Comparison of ENCODE assay signal across 8 cellular contexts in the genomic region with DNA sequence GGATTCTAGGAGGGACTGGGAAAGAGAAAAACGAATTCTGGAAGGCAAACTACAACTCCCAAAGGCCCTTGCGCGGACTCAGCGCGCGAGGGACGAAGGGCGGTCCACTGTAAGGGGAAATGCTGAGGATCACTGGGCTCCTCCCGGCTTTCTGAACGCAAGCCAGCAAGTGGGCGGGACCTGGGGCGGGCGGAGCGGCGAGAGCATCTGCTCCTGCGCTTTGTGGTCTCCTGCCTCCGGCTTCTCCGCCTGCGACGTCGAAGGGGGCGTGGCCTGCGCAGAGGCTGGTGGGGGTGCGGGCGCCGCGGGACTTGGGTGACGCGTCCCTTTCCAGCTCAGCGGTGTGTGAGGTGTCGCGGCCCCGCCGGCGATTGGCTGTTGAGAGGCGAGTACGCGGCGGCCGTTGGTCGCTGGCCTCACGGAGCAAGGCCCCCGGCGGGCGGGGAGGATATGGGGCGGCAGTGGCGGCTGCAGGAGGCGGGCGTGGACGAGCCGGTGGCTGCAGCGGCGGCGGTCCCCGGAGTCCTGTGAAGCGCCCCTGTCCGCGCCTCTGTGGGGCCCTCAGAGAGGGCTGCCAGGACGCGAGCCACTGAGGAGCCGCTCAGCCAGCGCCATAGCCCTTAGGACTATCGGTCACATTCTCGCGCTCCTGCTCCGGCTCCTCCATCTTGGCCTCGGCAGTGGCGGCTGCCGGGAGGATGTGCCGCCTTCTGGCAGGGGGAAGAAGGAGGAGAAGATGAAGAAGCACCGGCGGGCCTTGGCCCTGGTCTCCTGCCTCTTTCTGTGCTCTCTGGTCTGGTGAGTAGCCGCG. TPM values are rescaled to one million over a fixed set of nuclear protein-coding genes. Genes with fewer than 3 reads are reported as not detected.
DNase-seq lines count a peak whose midpoint lies in the region; ATAC-seq and TF ChIP-seq lines count a peak whose summit lies in the region.

A gene with protein sequence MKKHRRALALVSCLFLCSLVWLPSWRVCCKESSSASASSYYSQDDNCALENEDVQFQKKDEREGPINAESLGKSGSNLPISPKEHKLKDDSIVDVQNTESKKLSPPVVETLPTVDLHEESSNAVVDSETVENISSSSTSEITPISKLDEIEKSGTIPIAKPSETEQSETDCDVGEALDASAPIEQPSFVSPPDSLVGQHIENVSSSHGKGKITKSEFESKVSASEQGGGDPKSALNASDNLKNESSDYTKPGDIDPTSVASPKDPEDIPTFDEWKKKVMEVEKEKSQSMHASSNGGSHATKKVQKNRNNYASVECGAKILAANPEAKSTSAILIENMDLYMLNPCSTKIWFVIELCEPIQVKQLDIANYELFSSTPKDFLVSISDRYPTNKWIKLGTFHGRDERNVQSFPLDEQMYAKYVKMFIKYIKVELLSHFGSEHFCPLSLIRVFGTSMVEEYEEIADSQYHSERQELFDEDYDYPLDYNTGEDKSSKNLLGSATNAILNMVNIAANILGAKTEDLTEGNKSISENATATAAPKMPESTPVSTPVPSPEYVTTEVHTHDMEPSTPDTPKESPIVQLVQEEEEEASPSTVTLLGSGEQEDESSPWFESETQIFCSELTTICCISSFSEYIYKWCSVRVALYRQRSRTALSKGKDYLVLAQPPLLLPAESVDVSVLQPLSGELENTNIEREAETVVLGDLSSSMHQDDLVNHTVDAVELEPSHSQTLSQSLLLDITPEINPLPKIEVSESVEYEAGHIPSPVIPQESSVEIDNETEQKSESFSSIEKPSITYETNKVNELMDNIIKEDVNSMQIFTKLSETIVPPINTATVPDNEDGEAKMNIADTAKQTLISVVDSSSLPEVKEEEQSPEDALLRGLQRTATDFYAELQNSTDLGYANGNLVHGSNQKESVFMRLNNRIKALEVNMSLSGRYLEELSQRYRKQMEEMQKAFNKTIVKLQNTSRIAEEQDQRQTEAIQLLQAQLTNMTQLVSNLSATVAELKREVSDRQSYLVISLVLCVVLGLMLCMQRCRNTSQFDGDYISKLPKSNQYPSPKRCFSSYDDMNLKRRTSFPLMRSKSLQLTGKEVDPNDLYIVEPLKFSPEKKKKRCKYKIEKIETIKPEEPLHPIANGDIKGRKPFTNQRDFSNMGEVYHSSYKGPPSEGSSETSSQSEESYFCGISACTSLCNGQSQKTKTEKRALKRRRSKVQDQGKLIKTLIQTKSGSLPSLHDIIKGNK (N-terminal part only) (plus strand): TSS at position 451 of the 811 bp plus-strand sequence. CDS start 286 bp downstream, at position 737.

- H3K4me3 ChIP-seq in kidney epithelial cell (ENCODE audit: low read depth, low read length): peak within 1 kb of the TSS; percentile 55

- TF ChIP-seq CTCF in chondrocyte (IDR thresholded peaks at IDR 0.05): peak; percentile 64
- no peak for TF ChIP-seq CTCF in kidney epithelial cell (IDR thresholded peaks at IDR 0.05; ENCODE audit: insufficient read depth, low read length, poor library complexity, severe bottlenecking)

- H3K9me3 Mint-ChIP-seq in chondrocyte (ENCODE audit: low read depth): no peaks in the 10 kb centered on the region

- TF ChIP-seq POLR2A in GM19193 (IDR thresholded peaks at IDR 0.05; ENCODE audit: extremely low read depth, insufficient read depth, insufficient read length): peak; percentile 87

- ATAC-seq in HG03439 (IDR thresholded peaks at IDR 0.05; ENCODE audit: unreplicated experiment): peak; percentile 88

- no peaks in the 10 kb centered on the region for H3K27me3 ChIP-seq in kidney epithelial cell (ENCODE audit: control insufficient read depth, insufficient read depth, low read length)

- peaks cover 37% of the 10 kb centered on the region for H3K4me1 Mint-ChIP-seq in chondrocyte (ENCODE audit: low read depth)

- H3K36me3 ChIP-seq in kidney epithelial cell (ENCODE audit: control insufficient read depth, insufficient read depth, low read length): no peaks in the 10 kb centered on the region

- H3K27me3 Mint-ChIP-seq in chondrocyte (ENCODE audit: low read depth): peaks cover 9% of the 10 kb centered on the region

- DNase-seq in AML-193 (lab: John Stamatoyannopoulos, UW): peak; percentile 97 to 98
- peak; percentile 96 for DNase-seq in NCI-H510A treated with DMSO at 0.1 percent for 48 hours (lab: John Stamatoyannopoulos, UW)
- DNase-seq in activated CD4-positive, alpha-beta T cell treated with anti-CD3 and anti-CD28 coated beads for 24 hours (ENCODE audit: low read depth in 2 of 2): peak; percentile 99
- DNase-seq in chondrocyte (ENCODE audit: low spot score): peak; percentile 100
- DNase-seq in kidney epithelial cell (ENCODE audit: low read depth): peak; percentile 94
- peak; percentile 100 for DNase-seq in stimulated activated CD4-positive, alpha-beta T cell treated with anti-CD3 and anti-CD28 coated beads, Interleukin-15, amount 100 ng/mL, for 48 hours (ENCODE audit: low read depth in 2 of 2)

- no peaks in the 10 kb centered on the region for H3K36me3 Mint-ChIP-seq in chondrocyte (ENCODE audit: low read depth)

- H3K27ac Mint-ChIP-seq in chondrocyte (ENCODE audit: unreplicated experiment): peak within 1 kb of the TSS; percentile 100

- H3K4me3 Mint-ChIP-seq in chondrocyte (ENCODE audit: unreplicated experiment): peak within 1 kb of the TSS; percentile 87

RNA-seq across cellular contexts. Expression of the gene that starts here (rescaled TPM):
- total RNA-seq in chondrocyte: 34.1 to 36.8 TPM (median 35.2 TPM) in 3 replicates
- 37.4 and 42.9 TPM in 2 replicates for total RNA-seq in kidney epithelial cell

Comparison
In these comparisons a context has a peak if more than half of its experiments do, and no peak if none do; other contexts are left out.
1. Peak in every context shown above with its lines: DNase-seq, ATAC-seq and H3K4me3 ChIP-seq.